Comparison of ENCODE assay signal across 1 cellular context in the genomic region with DNA sequence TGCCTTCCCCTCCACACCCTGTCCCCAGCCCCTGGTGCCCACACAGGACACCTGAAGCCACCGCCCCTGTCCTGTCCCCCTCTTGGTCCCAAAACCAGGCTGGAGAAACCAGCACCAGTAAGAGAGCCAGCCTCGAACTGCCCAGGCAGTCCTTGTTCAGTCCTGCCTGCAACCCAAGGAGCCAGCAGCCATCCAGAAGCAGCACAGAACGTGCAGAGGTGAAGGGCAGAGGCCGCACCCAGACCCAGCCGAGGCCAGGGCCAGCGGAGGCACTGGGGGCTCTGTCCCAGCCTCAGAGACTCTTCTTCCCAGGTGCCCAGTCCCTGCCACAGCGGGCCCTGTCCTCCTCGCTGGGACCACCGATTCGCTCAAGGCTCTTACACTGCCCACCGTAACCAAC.
TF ChIP-seq lines count a peak whose summit lies in the region.

No MANE protein-coding gene starts in this region.

TF ChIP-seq in GM23338, 12 proteins besides CTCF, POLR2A, EP300 and RAD21:
- TF ChIP-seq NANOG (IDR thresholded peaks at IDR 0.05; ENCODE audit: borderline replicate concordance) (no peak), ZNF114 (CRISPR knock-in tag; IDR thresholded peaks at IDR 0.05) (no peak), EZH2 (IDR thresholded peaks at IDR 0.05; ENCODE audit: low read depth, unreplicated experiment) (no peak), CREB1 (CRISPR knock-in tag; IDR thresholded peaks at IDR 0.05; ENCODE audit: low read depth) (no peak), ZNF331 (CRISPR knock-in tag; IDR thresholded peaks at IDR 0.05; ENCODE audit: low read depth) (no peak), STAT1 (IDR thresholded peaks at IDR 0.05; ENCODE audit: unreplicated experiment) (no peak), EZH2phosphoT487 (IDR thresholded peaks at IDR 0.05; ENCODE audit: unreplicated experiment) (no peak), POLR2AphosphoS5 (IDR thresholded peaks at IDR 0.05; ENCODE audit: low read depth) (no peak), JUNB (IDR thresholded peaks at IDR 0.05; ENCODE audit: unreplicated experiment) (no peak)
- TF ChIP-seq, protein P1, sequence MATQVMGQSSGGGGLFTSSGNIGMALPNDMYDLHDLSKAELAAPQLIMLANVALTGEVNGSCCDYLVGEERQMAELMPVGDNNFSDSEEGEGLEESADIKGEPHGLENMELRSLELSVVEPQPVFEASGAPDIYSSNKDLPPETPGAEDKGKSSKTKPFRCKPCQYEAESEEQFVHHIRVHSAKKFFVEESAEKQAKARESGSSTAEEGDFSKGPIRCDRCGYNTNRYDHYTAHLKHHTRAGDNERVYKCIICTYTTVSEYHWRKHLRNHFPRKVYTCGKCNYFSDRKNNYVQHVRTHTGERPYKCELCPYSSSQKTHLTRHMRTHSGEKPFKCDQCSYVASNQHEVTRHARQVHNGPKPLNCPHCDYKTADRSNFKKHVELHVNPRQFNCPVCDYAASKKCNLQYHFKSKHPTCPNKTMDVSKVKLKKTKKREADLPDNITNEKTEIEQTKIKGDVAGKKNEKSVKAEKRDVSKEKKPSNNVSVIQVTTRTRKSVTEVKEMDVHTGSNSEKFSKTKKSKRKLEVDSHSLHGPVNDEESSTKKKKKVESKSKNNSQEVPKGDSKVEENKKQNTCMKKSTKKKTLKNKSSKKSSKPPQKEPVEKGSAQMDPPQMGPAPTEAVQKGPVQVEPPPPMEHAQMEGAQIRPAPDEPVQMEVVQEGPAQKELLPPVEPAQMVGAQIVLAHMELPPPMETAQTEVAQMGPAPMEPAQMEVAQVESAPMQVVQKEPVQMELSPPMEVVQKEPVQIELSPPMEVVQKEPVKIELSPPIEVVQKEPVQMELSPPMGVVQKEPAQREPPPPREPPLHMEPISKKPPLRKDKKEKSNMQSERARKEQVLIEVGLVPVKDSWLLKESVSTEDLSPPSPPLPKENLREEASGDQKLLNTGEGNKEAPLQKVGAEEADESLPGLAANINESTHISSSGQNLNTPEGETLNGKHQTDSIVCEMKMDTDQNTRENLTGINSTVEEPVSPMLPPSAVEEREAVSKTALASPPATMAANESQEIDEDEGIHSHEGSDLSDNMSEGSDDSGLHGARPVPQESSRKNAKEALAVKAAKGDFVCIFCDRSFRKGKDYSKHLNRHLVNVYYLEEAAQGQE (IDR thresholded peaks at IDR 0.05; ENCODE audit: unreplicated experiment), result no peak
- TF ChIP-seq, protein P2, sequence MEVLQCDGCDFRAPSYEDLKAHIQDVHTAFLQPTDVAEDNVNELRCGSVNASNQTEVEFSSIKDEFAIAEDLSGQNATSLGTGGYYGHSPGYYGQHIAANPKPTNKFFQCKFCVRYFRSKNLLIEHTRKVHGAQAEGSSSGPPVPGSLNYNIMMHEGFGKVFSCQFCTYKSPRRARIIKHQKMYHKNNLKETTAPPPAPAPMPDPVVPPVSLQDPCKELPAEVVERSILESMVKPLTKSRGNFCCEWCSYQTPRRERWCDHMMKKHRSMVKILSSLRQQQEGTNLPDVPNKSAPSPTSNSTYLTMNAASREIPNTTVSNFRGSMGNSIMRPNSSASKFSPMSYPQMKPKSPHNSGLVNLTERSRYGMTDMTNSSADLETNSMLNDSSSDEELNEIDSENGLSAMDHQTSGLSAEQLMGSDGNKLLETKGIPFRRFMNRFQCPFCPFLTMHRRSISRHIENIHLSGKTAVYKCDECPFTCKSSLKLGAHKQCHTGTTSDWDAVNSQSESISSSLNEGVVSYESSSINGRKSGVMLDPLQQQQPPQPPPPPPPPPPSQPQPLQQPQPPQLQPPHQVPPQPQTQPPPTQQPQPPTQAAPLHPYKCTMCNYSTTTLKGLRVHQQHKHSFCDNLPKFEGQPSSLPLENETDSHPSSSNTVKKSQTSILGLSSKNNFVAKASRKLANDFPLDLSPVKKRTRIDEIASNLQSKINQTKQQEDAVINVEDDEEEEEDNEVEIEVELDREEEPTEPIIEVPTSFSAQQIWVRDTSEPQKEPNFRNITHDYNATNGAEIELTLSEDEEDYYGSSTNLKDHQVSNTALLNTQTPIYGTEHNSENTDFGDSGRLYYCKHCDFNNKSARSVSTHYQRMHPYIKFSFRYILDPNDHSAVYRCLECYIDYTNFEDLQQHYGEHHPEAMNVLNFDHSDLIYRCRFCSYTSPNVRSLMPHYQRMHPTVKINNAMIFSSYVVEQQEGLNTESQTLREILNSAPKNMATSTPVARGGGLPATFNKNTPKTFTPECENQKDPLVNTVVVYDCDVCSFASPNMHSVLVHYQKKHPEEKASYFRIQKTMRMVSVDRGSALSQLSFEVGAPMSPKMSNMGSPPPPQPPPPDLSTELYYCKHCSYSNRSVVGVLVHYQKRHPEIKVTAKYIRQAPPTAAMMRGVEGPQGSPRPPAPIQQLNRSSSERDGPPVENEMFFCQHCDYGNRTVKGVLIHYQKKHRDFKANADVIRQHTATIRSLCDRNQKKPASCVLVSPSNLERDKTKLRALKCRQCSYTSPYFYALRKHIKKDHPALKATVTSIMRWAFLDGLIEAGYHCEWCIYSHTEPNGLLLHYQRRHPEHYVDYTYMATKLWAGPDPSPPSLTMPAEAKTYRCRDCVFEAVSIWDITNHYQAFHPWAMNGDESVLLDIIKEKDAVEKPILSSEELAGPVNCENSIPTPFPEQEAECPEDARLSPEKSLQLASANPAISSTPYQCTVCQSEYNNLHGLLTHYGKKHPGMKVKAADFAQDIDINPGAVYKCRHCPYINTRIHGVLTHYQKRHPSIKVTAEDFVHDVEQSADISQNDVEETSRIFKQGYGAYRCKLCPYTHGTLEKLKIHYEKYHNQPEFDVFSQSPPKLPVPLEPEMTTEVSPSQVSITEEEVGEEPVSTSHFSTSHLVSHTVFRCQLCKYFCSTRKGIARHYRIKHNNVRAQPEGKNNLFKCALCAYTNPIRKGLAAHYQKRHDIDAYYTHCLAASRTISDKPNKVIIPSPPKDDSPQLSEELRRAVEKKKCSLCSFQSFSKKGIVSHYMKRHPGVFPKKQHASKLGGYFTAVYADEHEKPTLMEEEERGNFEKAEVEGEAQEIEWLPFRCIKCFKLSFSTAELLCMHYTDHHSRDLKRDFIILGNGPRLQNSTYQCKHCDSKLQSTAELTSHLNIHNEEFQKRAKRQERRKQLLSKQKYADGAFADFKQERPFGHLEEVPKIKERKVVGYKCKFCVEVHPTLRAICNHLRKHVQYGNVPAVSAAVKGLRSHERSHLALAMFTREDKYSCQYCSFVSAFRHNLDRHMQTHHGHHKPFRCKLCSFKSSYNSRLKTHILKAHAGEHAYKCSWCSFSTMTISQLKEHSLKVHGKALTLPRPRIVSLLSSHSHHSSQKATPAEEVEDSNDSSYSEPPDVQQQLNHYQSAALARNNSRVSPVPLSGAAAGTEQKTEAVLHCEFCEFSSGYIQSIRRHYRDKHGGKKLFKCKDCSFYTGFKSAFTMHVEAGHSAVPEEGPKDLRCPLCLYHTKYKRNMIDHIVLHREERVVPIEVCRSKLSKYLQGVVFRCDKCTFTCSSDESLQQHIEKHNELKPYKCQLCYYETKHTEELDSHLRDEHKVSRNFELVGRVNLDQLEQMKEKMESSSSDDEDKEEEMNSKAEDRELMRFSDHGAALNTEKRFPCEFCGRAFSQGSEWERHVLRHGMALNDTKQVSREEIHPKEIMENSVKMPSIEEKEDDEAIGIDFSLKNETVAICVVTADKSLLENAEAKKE (CRISPR knock-in tag; IDR thresholded peaks at IDR 0.05), result no peak
- TF ChIP-seq, protein P3, sequence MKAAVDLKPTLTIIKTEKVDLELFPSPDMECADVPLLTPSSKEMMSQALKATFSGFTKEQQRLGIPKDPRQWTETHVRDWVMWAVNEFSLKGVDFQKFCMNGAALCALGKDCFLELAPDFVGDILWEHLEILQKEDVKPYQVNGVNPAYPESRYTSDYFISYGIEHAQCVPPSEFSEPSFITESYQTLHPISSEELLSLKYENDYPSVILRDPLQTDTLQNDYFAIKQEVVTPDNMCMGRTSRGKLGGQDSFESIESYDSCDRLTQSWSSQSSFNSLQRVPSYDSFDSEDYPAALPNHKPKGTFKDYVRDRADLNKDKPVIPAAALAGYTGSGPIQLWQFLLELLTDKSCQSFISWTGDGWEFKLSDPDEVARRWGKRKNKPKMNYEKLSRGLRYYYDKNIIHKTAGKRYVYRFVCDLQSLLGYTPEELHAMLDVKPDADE (IDR thresholded peaks at IDR 0.05), result no peak
